1 cellular context compared by ENCODE assay signal in the genomic region with DNA sequence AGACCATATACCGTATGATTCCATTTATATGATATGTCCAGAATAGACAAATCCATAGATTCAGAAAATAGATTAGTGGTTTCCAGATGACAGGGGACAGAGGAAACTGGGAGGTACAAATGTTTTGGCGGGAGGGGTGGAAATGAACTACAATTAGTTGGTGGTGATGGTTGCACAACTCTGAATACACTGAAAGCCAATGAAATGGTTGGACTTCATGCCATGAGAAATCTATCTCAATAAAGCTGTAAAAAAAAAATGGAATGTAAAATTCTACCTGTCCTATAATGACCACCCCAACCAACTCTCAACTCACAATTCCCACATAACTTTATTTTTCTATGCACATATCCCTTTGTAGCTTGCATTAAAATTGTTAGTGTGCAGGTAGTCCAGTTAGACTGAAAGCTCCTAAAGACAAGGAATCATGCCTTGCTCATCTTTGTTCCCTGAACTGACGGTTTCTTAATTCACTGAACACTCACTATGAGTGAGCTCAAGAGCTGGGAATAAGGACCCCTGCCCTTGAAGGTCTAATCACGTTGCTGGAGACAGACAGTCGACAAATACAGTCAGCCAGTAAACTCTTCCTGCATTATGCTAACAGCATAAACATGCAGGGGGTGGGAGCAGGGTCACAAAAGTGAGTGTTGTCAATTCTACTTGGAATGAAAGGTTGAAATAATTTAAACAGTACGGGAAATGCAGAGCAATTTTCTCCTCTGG.
TF ChIP-seq lines count a peak whose summit lies in the region.

No MANE protein-coding gene starts in this region.

TF ChIP-seq in HepG2, 621 proteins besides CTCF, POLR2A, EP300 and RAD21 (continued from another document and continues in another):
- TF ChIP-seq, protein P1, sequence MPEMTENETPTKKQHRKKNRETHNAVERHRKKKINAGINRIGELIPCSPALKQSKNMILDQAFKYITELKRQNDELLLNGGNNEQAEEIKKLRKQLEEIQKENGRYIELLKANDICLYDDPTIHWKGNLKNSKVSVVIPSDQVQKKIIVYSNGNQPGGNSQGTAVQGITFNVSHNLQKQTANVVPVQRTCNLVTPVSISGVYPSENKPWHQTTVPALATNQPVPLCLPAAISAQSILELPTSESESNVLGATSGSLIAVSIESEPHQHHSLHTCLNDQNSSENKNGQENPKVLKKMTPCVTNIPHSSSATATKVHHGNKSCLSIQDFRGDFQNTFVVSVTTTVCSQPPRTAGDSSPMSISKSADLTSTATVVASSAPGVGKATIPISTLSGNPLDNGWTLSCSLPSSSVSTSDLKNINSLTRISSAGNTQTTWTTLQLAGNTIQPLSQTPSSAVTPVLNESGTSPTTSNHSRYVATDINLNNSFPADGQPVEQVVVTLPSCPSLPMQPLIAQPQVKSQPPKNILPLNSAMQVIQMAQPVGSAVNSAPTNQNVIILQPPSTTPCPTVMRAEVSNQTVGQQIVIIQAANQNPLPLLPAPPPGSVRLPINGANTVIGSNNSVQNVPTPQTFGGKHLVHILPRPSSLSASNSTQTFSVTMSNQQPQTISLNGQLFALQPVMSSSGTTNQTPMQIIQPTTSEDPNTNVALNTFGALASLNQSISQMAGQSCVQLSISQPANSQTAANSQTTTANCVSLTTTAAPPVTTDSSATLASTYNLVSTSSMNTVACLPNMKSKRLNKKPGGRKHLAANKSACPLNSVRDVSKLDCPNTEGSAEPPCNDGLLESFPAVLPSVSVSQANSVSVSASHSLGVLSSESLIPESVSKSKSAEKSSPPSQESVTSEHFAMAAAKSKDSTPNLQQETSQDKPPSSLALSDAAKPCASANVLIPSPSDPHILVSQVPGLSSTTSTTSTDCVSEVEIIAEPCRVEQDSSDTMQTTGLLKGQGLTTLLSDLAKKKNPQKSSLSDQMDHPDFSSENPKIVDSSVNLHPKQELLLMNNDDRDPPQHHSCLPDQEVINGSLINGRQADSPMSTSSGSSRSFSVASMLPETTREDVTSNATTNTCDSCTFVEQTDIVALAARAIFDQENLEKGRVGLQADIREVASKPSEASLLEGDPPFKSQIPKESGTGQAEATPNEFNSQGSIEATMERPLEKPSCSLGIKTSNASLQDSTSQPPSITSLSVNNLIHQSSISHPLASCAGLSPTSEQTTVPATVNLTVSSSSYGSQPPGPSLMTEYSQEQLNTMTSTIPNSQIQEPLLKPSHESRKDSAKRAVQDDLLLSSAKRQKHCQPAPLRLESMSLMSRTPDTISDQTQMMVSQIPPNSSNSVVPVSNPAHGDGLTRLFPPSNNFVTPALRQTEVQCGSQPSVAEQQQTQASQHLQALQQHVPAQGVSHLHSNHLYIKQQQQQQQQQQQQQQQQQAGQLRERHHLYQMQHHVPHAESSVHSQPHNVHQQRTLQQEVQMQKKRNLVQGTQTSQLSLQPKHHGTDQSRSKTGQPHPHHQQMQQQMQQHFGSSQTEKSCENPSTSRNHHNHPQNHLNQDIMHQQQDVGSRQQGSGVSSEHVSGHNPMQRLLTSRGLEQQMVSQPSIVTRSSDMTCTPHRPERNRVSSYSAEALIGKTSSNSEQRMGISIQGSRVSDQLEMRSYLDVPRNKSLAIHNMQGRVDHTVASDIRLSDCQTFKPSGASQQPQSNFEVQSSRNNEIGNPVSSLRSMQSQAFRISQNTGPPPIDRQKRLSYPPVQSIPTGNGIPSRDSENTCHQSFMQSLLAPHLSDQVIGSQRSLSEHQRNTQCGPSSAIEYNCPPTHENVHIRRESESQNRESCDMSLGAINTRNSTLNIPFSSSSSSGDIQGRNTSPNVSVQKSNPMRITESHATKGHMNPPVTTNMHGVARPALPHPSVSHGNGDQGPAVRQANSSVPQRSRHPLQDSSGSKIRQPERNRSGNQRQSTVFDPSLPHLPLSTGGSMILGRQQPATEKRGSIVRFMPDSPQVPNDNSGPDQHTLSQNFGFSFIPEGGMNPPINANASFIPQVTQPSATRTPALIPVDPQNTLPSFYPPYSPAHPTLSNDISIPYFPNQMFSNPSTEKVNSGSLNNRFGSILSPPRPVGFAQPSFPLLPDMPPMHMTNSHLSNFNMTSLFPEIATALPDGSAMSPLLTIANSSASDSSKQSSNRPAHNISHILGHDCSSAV (CRISPR knock-in tag; IDR thresholded peaks at IDR 0.05; ENCODE audit: borderline replicate concordance): no peak
- TF ChIP-seq MED1 (CRISPR knock-in tag; IDR thresholded peaks at IDR 0.05) (peak; percentile 44; the same call in 1 of the 2 replicates), ZNF317 (CRISPR knock-in tag; IDR thresholded peaks at IDR 0.05) (no peak), MYC (CRISPR knock-in tag; IDR thresholded peaks at IDR 0.05; ENCODE audit: borderline replicate concordance) (no peak), ZNF510 (CRISPR knock-in tag; IDR thresholded peaks at IDR 0.05; ENCODE audit: low read depth) (no peak), PCBP1 (IDR thresholded peaks at IDR 0.05; ENCODE audit: borderline replicate concordance, low read depth, low read length) (no peak), HCFC1 (IDR thresholded peaks at IDR 0.05; ENCODE audit: low read depth, low read length) (no peak), RCOR2 (CRISPR knock-in tag; IDR thresholded peaks at IDR 0.05) (0 out of 2 replicates have a peak, but pooled peaks have one; percentile 15), XBP1 (CRISPR knock-in tag; IDR thresholded peaks at IDR 0.05) (no peak), HDAC2 (CRISPR knock-in tag; IDR thresholded peaks at IDR 0.05) (0 out of 2 replicates have a peak, but pooled peaks have one; percentile 43), PHF21A (CRISPR knock-in tag; IDR thresholded peaks at IDR 0.05) (no peak), HMG20A (CRISPR knock-in tag; IDR thresholded peaks at IDR 0.05; ENCODE audit: borderline replicate concordance) (no peak), CC2D1A (CRISPR knock-in tag; IDR thresholded peaks at IDR 0.05) (no peak), ISL2 (CRISPR knock-in tag; IDR thresholded peaks at IDR 0.05) (no peak), ZNF546 (CRISPR knock-in tag; conservative IDR thresholded peaks at IDR 0.05) (no peak), ZSCAN9 (CRISPR knock-in tag; IDR thresholded peaks at IDR 0.05; ENCODE audit: borderline replicate concordance) (no peak), ZNF7 (CRISPR knock-in tag; IDR thresholded peaks at IDR 0.05) (no peak), TARDBP (CRISPR knock-in tag; IDR thresholded peaks at IDR 0.05) (no peak), NRL (CRISPR knock-in tag; IDR thresholded peaks at IDR 0.05; ENCODE audit: borderline replicate concordance) (no peak), ZNF572 (CRISPR knock-in tag; IDR thresholded peaks at IDR 0.05) (no peak), TAF15 (IDR thresholded peaks at IDR 0.05; ENCODE audit: low read depth, low read length, poor library complexity, severe bottlenecking) (no peak), ZNF629 (CRISPR knock-in tag; conservative IDR thresholded peaks at IDR 0.05) (no peak), PRMT3 (CRISPR knock-in tag; IDR thresholded peaks at IDR 0.05; ENCODE audit: borderline replicate concordance, low read depth) (no peak), NONO (IDR thresholded peaks at IDR 0.05) (no peak), NONO (CRISPR knock-in tag; conservative IDR thresholded peaks at IDR 0.05) (no peak), FOXA3 (CRISPR knock-in tag; IDR thresholded peaks at IDR 0.05) (0 out of 2 replicates have a peak, but pooled peaks have one; percentile 24), NFYC (CRISPR knock-in tag; IDR thresholded peaks at IDR 0.05) (0 out of 2 replicates have a peak, but pooled peaks have one; percentile 15), ZNF138 (CRISPR knock-in tag; IDR thresholded peaks at IDR 0.05; ENCODE audit: low read depth) (no peak), POLR2G (IDR thresholded peaks at IDR 0.05; ENCODE audit: low read depth, low read length) (no peak), CCDC6 (CRISPR knock-in tag; IDR thresholded peaks at IDR 0.05) (no peak), SP5 (CRISPR knock-in tag; IDR thresholded peaks at IDR 0.05; ENCODE audit: borderline replicate concordance, low read depth) (0 out of 2 replicates have a peak, but pooled peaks have one; percentile 12), ZNF772 (CRISPR knock-in tag; IDR thresholded peaks at IDR 0.05) (peak; percentile 28; the same call in 1 of the 2 replicates)
- TF ChIP-seq, protein P2, sequence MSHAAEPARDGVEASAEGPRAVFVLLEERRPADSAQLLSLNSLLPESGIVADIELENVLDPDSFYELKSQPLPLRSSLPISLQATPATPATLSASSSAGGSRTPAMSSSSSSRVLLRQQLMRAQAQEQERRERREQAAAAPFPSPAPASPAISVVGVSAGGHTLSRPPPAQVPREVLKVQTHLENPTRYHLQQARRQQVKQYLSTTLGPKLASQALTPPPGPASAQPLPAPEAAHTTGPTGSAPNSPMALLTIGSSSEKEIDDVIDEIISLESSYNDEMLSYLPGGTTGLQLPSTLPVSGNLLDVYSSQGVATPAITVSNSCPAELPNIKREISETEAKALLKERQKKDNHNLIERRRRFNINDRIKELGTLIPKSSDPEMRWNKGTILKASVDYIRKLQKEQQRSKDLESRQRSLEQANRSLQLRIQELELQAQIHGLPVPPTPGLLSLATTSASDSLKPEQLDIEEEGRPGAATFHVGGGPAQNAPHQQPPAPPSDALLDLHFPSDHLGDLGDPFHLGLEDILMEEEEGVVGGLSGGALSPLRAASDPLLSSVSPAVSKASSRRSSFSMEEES (CRISPR knock-in tag; IDR thresholded peaks at IDR 0.05): no peak
- TF ChIP-seq, protein P3, sequence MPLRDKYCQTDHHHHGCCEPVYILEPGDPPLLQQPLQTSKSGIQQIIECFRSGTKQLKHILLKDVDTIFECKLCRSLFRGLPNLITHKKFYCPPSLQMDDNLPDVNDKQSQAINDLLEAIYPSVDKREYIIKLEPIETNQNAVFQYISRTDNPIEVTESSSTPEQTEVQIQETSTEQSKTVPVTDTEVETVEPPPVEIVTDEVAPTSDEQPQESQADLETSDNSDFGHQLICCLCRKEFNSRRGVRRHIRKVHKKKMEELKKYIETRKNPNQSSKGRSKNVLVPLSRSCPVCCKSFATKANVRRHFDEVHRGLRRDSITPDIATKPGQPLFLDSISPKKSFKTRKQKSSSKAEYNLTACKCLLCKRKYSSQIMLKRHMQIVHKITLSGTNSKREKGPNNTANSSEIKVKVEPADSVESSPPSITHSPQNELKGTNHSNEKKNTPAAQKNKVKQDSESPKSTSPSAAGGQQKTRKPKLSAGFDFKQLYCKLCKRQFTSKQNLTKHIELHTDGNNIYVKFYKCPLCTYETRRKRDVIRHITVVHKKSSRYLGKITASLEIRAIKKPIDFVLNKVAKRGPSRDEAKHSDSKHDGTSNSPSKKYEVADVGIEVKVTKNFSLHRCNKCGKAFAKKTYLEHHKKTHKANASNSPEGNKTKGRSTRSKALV (CRISPR knock-in tag; IDR thresholded peaks at IDR 0.05): 0 out of 2 replicates have a peak, but pooled peaks have one; percentile 44
- TF ChIP-seq, protein P4, sequence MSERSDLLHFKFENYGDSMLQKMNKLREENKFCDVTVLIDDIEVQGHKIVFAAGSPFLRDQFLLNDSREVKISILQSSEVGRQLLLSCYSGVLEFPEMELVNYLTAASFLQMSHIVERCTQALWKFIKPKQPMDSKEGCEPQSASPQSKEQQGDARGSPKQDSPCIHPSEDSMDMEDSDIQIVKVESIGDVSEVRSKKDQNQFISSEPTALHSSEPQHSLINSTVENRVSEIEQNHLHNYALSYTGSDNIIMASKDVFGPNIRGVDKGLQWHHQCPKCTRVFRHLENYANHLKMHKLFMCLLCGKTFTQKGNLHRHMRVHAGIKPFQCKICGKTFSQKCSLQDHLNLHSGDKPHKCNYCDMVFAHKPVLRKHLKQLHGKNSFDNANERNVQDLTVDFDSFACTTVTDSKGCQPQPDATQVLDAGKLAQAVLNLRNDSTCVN (CRISPR knock-in tag; IDR thresholded peaks at IDR 0.05; ENCODE audit: borderline replicate concordance): no peak
- TF ChIP-seq, protein P5, sequence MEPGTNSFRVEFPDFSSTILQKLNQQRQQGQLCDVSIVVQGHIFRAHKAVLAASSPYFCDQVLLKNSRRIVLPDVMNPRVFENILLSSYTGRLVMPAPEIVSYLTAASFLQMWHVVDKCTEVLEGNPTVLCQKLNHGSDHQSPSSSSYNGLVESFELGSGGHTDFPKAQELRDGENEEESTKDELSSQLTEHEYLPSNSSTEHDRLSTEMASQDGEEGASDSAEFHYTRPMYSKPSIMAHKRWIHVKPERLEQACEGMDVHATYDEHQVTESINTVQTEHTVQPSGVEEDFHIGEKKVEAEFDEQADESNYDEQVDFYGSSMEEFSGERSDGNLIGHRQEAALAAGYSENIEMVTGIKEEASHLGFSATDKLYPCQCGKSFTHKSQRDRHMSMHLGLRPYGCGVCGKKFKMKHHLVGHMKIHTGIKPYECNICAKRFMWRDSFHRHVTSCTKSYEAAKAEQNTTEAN (CRISPR knock-in tag; conservative IDR thresholded peaks at IDR 0.05): peak; percentile 64; the same call in 1 of the 2 replicates
- TF ChIP-seq, protein P6, sequence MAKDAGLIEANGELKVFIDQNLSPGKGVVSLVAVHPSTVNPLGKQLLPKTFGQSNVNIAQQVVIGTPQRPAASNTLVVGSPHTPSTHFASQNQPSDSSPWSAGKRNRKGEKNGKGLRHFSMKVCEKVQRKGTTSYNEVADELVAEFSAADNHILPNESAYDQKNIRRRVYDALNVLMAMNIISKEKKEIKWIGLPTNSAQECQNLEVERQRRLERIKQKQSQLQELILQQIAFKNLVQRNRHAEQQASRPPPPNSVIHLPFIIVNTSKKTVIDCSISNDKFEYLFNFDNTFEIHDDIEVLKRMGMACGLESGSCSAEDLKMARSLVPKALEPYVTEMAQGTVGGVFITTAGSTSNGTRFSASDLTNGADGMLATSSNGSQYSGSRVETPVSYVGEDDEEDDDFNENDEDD (CRISPR knock-in tag; IDR thresholded peaks at IDR 0.05; ENCODE audit: borderline replicate concordance): no peak
- TF ChIP-seq, protein P7, sequence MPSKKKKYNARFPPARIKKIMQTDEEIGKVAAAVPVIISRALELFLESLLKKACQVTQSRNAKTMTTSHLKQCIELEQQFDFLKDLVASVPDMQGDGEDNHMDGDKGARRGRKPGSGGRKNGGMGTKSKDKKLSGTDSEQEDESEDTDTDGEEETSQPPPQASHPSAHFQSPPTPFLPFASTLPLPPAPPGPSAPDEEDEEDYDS (CRISPR knock-in tag; IDR thresholded peaks at IDR 0.05): peak; percentile 14; the same call in 1 of the 2 replicates
- TF ChIP-seq, protein P8, sequence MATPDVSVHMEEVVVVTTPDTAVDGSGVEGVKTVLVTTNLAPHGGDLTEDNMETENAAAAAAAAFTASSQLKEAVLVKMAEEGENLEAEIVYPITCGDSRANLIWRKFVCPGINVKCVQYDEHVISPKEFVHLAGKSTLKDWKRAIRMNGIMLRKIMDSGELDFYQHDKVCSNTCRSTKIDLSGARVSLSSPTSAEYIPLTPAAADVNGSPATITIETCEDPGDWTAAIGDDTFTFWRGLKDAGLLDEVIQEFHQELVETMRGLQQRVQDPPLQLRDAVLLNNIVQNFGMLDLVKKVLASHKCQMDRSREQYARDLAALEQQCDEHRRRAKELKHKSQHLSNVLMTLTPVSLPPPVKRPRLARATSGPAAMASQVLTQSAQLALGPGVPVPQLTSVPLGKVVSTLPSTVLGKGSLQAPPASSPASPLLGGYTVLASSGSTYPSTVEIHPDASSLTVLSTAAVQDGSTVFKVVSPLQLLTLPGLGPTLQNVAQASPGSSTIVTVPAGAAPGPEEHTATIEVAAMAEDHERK (CRISPR knock-in tag; IDR thresholded peaks at IDR 0.05; ENCODE audit: low read depth): no peak
